Comparison of ENCODE assay signal across 32 cellular contexts in the genomic region with DNA sequence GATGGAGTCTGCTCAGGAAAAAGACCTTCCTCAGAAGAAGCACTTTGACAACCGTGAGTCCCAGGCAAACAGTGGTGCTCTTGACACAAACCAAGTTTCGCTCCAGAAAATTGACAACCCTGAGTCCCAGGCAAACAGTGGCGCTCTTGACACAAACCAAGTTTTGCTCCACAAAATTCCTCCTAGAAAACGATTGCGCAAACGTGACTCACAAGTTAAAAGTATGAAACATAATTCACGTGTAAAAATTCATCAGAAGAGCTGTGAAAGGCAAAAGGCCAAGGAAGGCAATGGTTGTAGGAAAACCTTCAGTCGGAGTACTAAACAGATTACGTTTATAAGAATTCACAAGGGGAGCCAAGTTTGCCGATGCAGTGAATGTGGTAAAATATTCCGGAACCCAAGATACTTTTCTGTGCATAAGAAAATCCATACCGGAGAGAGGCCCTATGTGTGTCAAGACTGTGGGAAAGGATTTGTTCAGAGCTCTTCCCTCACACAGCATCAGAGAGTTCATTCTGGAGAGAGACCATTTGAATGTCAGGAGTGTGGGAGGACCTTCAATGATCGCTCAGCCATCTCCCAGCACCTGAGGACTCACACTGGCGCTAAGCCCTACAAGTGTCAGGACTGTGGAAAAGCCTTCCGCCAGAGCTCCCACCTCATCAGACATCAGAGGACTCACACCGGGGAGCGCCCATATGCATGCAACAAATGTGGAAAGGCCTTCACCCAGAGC. TPM values are rescaled to one million over a fixed set of nuclear protein-coding genes. Genes with fewer than 3 reads are reported as not detected.
DNase-seq lines count a peak whose midpoint lies in the region; ATAC-seq and TF ChIP-seq lines count a peak whose summit lies in the region.
"Had no signal": no experiment of that assay in that cellular context is flagged by ENCODE, and none has a peak within 500 bp of the region (broad histone marks: within the 10 kb centered on the region; RNA-seq: fewer than 3 reads in every experiment).

No MANE protein-coding gene starts in this region.

- H3K36me3 ChIP-seq in breast epithelium: peaks cover 62% of the 10 kb centered on the region

- H3K4me1 ChIP-seq in breast epithelium: no peaks in the 10 kb centered on the region
- H3K4me1 ChIP-seq: esophagus squamous epithelium, heart left ventricle, prostate gland, sigmoid colon, SJSA1 had no signal

- DNase-seq in MCF 10A (ENCODE audit: unreplicated experiment): peak; percentile 22
- DNase-seq in breast epithelium (ENCODE audit: low spot score in 2 of 2): no peak
- peak; percentile 41 for DNase-seq in amniotic epithelial cell (ENCODE audit: low read depth)
- peak; percentile 18 for DNase-seq in iris pigment epithelial cell (ENCODE audit: low read depth)
- DNase-seq in NCI-H1105 treated with DMSO at 0.1 percent for 48 hours (lab: John Stamatoyannopoulos, UW): no peak
- DNase-seq in SHP77 (lab: John Stamatoyannopoulos, UW): no peak
- no peak for DNase-seq in NCI-H146 treated with DMSO at 0.1 percent for 48 hours (lab: John Stamatoyannopoulos, UW; ENCODE audit: unreplicated experiment)
- DNase-seq: activated CD4-positive, alpha-beta T cell treated with anti-CD3 and anti-CD28 coated beads, Interleukin-2, amount 50 U/mL, for 1 hour; activated gamma-delta T cell; activated naive CD8-positive, alpha-beta T cell treated with anti-CD3 and anti-CD28 coated beads for 36 hours; activated T-cell treated with anti-CD3 and anti-CD28 coated beads, Interleukin-2, amount 50 U/mL, for 4 hours; Calu3; central memory CD4-positive, alpha-beta T cell; DMS79 treated with DMSO at 0.1 percent for 48 hours; esophagus squamous epithelium; foreskin melanocyte; heart left ventricle; midbrain; MM.1S; naive thymus-derived CD8-positive, alpha-beta T cell; NCI-H1417 treated with DMSO at 0.1 percent for 48 hours; NCI-H2081; NCI-H69; sigmoid colon; stimulated activated CD4-positive, alpha-beta T cell treated with anti-CD3 and anti-CD28 coated beads, Interleukin-4, amount 100 ng/mL, for 1 hour; T1000 had no signal

- no peaks in the 10 kb centered on the region for H3K27me3 Mint-ChIP-seq in MCF 10A (ENCODE audit: insufficient read depth, unreplicated experiment)
- H3K27me3 Mint-ChIP-seq: activated naive CD8-positive, alpha-beta T cell treated with anti-CD3 and anti-CD28 coated beads for 36 hours; naive thymus-derived CD8-positive, alpha-beta T cell had no signal

- H3K9me3 ChIP-seq in breast epithelium: peaks cover 99 to 100% of the 10 kb centered on the region in 2 donors

- peaks cover 25% of the 10 kb centered on the region for H3K9me3 Mint-ChIP-seq in MCF 10A (ENCODE audit: unreplicated experiment)

- H3K36me3 Mint-ChIP-seq in MCF 10A (ENCODE audit: insufficient read depth, unreplicated experiment): peaks cover 57% of the 10 kb centered on the region

- H3K4me3 Mint-ChIP-seq in MCF 10A (ENCODE audit: unreplicated experiment): no peak overlapping the region
- H3K4me3 Mint-ChIP-seq: activated naive CD8-positive, alpha-beta T cell treated with anti-CD3 and anti-CD28 coated beads for 36 hours; activated T-cell treated with anti-CD3 and anti-CD28 coated beads, Interleukin-2, amount 50 U/mL, for 4 hours had no signal

- intact Hi-C loops in MCF 10A (cut with micrococcal nuclease) (no loop called here), breast epithelium (cut with DNase I; ENCODE audit: low total_unique reads) (no loop called here)

- no peak overlapping the region for H3K4me3 ChIP-seq in breast epithelium
- H3K4me3 ChIP-seq: heart left ventricle, prostate gland, sigmoid colon, SJSA1 had no signal

- ATAC-seq in GM18867 (IDR thresholded peaks at IDR 0.05; ENCODE audit: unreplicated experiment): no peak
- ATAC-seq: activated T-cell treated with anti-CD3 and anti-CD28 coated beads, Interleukin-2, amount 50 U/mL, for 4 hours; heart left ventricle; naive thymus-derived CD8-positive, alpha-beta T cell had no signal

- no peaks in the 10 kb centered on the region for H3K27me3 ChIP-seq in breast epithelium
- H3K27me3 ChIP-seq: esophagus squamous epithelium, heart left ventricle, sigmoid colon, SJSA1 had no signal

- POLR2A ChIA-PET in MCF 10A (lab: Yijun Ruan, JAX): no interaction called here

- BruUV-seq in MCF 10A (replicated peaks; lab: Mats Ljungman, UMichigan): no TSS peak

- no peak for TF ChIP-seq CTCF in MCF 10A (IDR thresholded peaks at IDR 0.05; ENCODE audit: unreplicated experiment)
- no peak for TF ChIP-seq CTCF in breast epithelium (IDR thresholded peaks at IDR 0.05)

- no peak overlapping the region for H3K27ac ChIP-seq in breast epithelium
- H3K27ac ChIP-seq: 22Rv1, esophagus squamous epithelium, heart left ventricle, KMS-11, prostate gland, sigmoid colon, SJSA1, VCaP had no signal

- no peak for TF ChIP-seq POLR2A in breast epithelium (IDR thresholded peaks at IDR 0.05)

- H3K4me1 Mint-ChIP-seq in MCF 10A (ENCODE audit: insufficient read depth, unreplicated experiment): no peaks in the 10 kb centered on the region
- H3K4me1 Mint-ChIP-seq: activated naive CD8-positive, alpha-beta T cell treated with anti-CD3 and anti-CD28 coated beads for 36 hours; naive thymus-derived CD8-positive, alpha-beta T cell had no signal

- H3K27ac Mint-ChIP-seq in MCF 10A (ENCODE audit: low read depth, unreplicated experiment): no peak overlapping the region
- H3K27ac Mint-ChIP-seq: activated naive CD8-positive, alpha-beta T cell treated with anti-CD3 and anti-CD28 coated beads for 36 hours; naive thymus-derived CD8-positive, alpha-beta T cell had no signal

- CTCF ChIA-PET in MCF 10A (lab: Yijun Ruan, JAX): interaction anchor here (0.6 kb wide), 1 partner anchor 20 kb away, joined by 3 read pairs; no protein-coding TSS in a partner anchor

RNA-seq across cellular contexts. Expression of a gene that starts 16.2 kb away (rescaled TPM):
- 39.4 and 42.3 TPM in 2 replicates for total RNA-seq in MCF 10A (2022)
- total RNA-seq in breast epithelium: 10 to 100 TPM; 10.1 to 70.2 (median 36.1) TPM

RNA-seq across cellular contexts. Expression of a gene that starts 29.6 kb away (rescaled TPM):
- 21.1 and 27.1 TPM in 2 replicates for total RNA-seq in MCF 10A (2022)
- 10 to 100 TPM; 21.9 to 46.5 (median 39.0) TPM for total RNA-seq in breast epithelium

Comparison
In these comparisons a context has a peak if more than half of its experiments do, and no peak if none do; other contexts are left out.
1. DNase-seq: peak in MCF 10A (single experiment), amniotic epithelial cell (single experiment) and iris pigment epithelial cell (single experiment); none in breast epithelium (0 of 2), NCI-H1105 treated with DMSO at 0.1 percent for 48 hours (single experiment), SHP77 (0 of 2) and NCI-H146 treated with DMSO at 0.1 percent for 48 hours (single experiment).